ENCODE assay signal across 8 cellular contexts in the genomic region with DNA sequence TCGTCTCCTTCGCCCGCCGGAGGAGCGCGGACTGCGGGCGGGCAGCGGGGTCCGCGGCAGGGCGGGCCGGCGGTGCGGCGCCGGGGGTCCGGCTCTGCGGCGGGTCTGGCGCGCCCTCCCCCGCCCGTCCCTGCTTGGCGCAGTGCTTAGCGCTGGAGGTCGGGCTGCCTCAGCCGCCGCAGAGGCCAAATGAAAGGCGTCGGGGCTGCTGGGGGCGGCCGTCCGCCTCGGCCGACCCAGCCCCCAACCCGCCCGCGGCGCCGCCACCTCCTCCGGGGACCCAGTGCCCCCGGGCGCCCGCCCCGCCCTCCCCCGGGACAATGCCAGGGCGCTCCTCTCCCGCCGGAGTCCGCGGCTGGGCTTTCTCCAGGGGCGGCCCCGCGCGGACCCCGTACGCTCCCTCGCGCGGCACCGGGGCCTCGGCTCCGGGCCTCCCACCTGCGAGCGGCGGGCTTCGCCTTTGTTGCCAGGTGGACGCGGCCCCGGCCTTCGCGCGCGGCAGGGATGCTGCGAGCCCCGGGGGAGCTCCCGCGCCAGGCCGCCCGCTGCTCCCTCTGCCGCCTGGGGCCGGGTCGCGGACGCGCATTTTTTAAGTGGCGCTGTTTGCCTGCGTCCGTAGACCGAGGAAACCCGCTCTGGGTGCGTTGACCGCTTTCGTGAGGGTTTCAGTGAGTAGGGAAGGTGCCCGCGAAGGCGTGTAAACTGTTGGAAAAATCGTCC. TPM values are rescaled to one million over a fixed set of nuclear protein-coding genes. Genes with fewer than 3 reads are reported as not detected.
DNase-seq lines count a peak whose midpoint lies in the region; ATAC-seq and TF ChIP-seq lines count a peak whose summit lies in the region.

No MANE protein-coding gene starts in this region.

- H3K4me1 ChIP-seq in ascending aorta (peaks cover 11 to 12% of the 10 kb centered on the region in 2 donors), sigmoid colon (peaks cover 0 to 27% (median 19%) of the 10 kb centered on the region in 4 donors)

- H3K9me3 ChIP-seq in ascending aorta (no peaks in the 10 kb centered on the region), sigmoid colon (no peaks in the 10 kb centered on the region)

- H3K36me3 ChIP-seq in ascending aorta, result no peaks in the 10 kb centered on the region
- H3K36me3 ChIP-seq in sigmoid colon, result no peaks in the 10 kb centered on the region

- TF ChIP-seq POLR2A in sigmoid colon (IDR thresholded peaks at IDR 0.05), result no peak

- intact Hi-C loops in ascending aorta (cut with DNase I), result no loop called here
- intact Hi-C loops in sigmoid colon (cut with DNase I), result loop anchor here (2.0 to 10.0 kb wide), 3 partner anchors 63 to 335 kb away; no protein-coding TSS in a partner anchor

- H3K27me3 ChIP-seq in ascending aorta (no peaks in the 10 kb centered on the region), sigmoid colon (no peaks in the 10 kb centered on the region)

- TF ChIP-seq EP300 in sigmoid colon (IDR thresholded peaks at IDR 0.05), result no peak

- TF ChIP-seq CTCF in AG09319 (IDR thresholded peaks at IDR 0.05; ENCODE audit: low read depth, low read length) (peak; percentile 11), ascending aorta (IDR thresholded peaks at IDR 0.05) (peak in 2 of 3 experiments; percentile 14 to 22), sigmoid colon (IDR thresholded peaks at IDR 0.05) (no peak)

- DNase-seq in AG09319 (ENCODE audit: extremely low read depth, low read depth) (no peak), T follicular helper cell (ENCODE audit: low read depth) (peak; percentile 22), ascending aorta (ENCODE audit: low spot score in 2 of 2) (peak in 1 of 2 donors; percentile 71), hypothalamus (lab: John Stamatoyannopoulos, UW) (peak in 38 of 51 donors; percentile 2 to 69 (median 36)), sigmoid colon (peak; percentile 77), OCI-M2 (lab: John Stamatoyannopoulos, UW; ENCODE audit: unreplicated experiment) (no peak)

- ATAC-seq in GM19023 (IDR thresholded peaks at IDR 0.05; ENCODE audit: unreplicated experiment) (peak; percentile 31), HG03196 (IDR thresholded peaks at IDR 0.05; ENCODE audit: unreplicated experiment) (peak; percentile 33)

- WGBS in sigmoid colon, 2 donors, result 1% methylated on average over 99 of the region's 99 CpGs

- H3K4me3 ChIP-seq in ascending aorta, result peak overlapping the region; percentile 87 to 96
- peak overlapping the region; percentile 78 to 96 (median 86) for H3K4me3 ChIP-seq in sigmoid colon

- H3K27ac ChIP-seq in ascending aorta (peak overlapping the region; percentile 91 to 98), sigmoid colon (peak overlapping the region; percentile 94 to 99 (median 97))

RNA-seq across cellular contexts. Expression of a gene that starts 0.6 kb away (rescaled TPM):
- total RNA-seq in ascending aorta (216 TPM), sigmoid colon (100 to 1,000 TPM; 247 to 276 (median 256) TPM)
- polyA plus RNA-seq in sigmoid colon, result 100 to 1,000 TPM in 2 of 3 donors, 10 to 100 TPM in 1; 39.0 to 193 (median 106) TPM

Comparison
In these comparisons a context has a peak if more than half of its experiments do, and no peak if none do; other contexts are left out.
1. DNase-seq: peak in T follicular helper cell (single experiment), hypothalamus (38 of 51) and sigmoid colon (single experiment); none in AG09319 (single experiment) and OCI-M2 (single experiment).
2. CTCF ChIP-seq: peak in AG09319 (single experiment) and ascending aorta (2 of 3); none in sigmoid colon (0 of 4).